ENCODE assay signal across 31 cellular contexts in genomic region chr14:55158412-55158811, GRCh38. TPM values are rescaled to one million over a fixed set of nuclear protein-coding genes. Genes with fewer than 3 reads are reported as not detected.
A peak's percentile ranks its signal among the peaks of the same experiment; 100 is the strongest.
DNase-seq lines count a peak whose midpoint lies in the region; ATAC-seq, FAIRE-seq and TF ChIP-seq lines count a peak whose summit lies in the region.
"Had no signal": no experiment of that assay in that cellular context is flagged by ENCODE, and none has a peak within 500 bp of the region (broad histone marks: within the 10 kb centered on the region; RNA-seq: fewer than 3 reads in every experiment).

No MANE protein-coding gene starts in this region.

- peak overlapping the region; percentile 67 for H3K27ac Mint-ChIP-seq in T-helper 17 cell
- H3K27ac Mint-ChIP-seq: CD8-positive, alpha-beta T cell; GM23338; HFFc6 had no signal

- no peak overlapping the region for H3K4me2 ChIP-seq in A549
- H3K4me2 ChIP-seq: GM23338 had no signal

- peaks cover 5% of the 10 kb centered on the region for H3K36me3 ChIP-seq in neutrophil

- TF ChIP-seq RAD21 in A549 (conservative IDR thresholded peaks at IDR 0.05 in 1 of 2, IDR thresholded peaks at IDR 0.05 in 1 of 2): no peak

- H3K27me3 Mint-ChIP-seq in T-helper 17 cell: no peaks in the 10 kb centered on the region

- TF ChIP-seq CTCF in A549 (IDR thresholded peaks at IDR 0.05) (no peak), neutrophil (IDR thresholded peaks at IDR 0.05) (no peak)

- WGBS in A549 (ENCODE audit: missing lambda C conversion rate): 84% methylated on average over 3 of the region's 3 CpGs

- no peak overlapping the region for H3K4me3 Mint-ChIP-seq in T-helper 17 cell
- H3K4me3 Mint-ChIP-seq: CD8-positive, alpha-beta T cell; GM23338; HFFc6 had no signal

- FAIRE-seq in A549 (lab: Jason Lieb, UNC): no peak
- peak; percentile 12 for FAIRE-seq in GM18507 (lab: Jason Lieb, UNC)
- FAIRE-seq: A204.1, GM12878 had no signal

- H3K36me3 Mint-ChIP-seq in T-helper 17 cell (ENCODE audit: low read depth): peaks cover 2% of the 10 kb centered on the region
- H3K36me3 Mint-ChIP-seq: CD8-positive, alpha-beta T cell had no signal

- H3K27me3 ChIP-seq in neutrophil: no peaks in the 10 kb centered on the region

- CTCF ChIA-PET in A549 (lab: Yijun Ruan, JAX): interaction anchor here (1.0 to 7.1 kb wide), 5 partner anchors 68 to 107 kb away, joined by 3 to 183 read pairs (median 17); partner anchors contain the start of gene MAPK1IP1L

- H3K4me3 ChIP-seq in A549: no peak overlapping the region
- no peak overlapping the region for H3K4me3 ChIP-seq in neutrophil (ENCODE audit: low read depth in 1 of 2, low read length in 1 of 2)
- H3K4me3 ChIP-seq: GM12878, GM23338, HAP-1 had no signal

- POLR2A ChIA-PET in A549 (lab: Yijun Ruan, JAX): interaction anchor here (0.6 kb wide), 1 partner anchor 29 kb away, joined by 3 read pairs; the partner anchor contains the start of gene LGALS3

- no peaks in the 10 kb centered on the region for H3K4me1 ChIP-seq in A549
- peaks cover 12 to 14% of the 10 kb centered on the region in 2 experiments for H3K4me1 ChIP-seq in neutrophil (ENCODE audit: control insufficient read depth in 1 of 2, insufficient read depth in 1 of 2, low read depth in 1 of 2, low read length in 1 of 2)
- H3K4me1 ChIP-seq: Caco-2, HAP-1 had no signal

- no peak for TF ChIP-seq POLR2A in A549 (IDR thresholded peaks at IDR 0.05; ENCODE audit: low read length)

- peaks cover 27% of the 10 kb centered on the region for H3K4me1 Mint-ChIP-seq in T-helper 17 cell
- H3K4me1 Mint-ChIP-seq: GM23338 had no signal

- H3K27ac ChIP-seq in A549 (no peak overlapping the region), neutrophil (peak overlapping the region; percentile 0)

- ATAC-seq in A549 (no peak), T-helper 17 cell (no peak), GM18520 (IDR thresholded peaks at IDR 0.05; ENCODE audit: unreplicated experiment) (no peak)
- ATAC-seq: CD8-positive, alpha-beta T cell; GM12878; GM23338; Panc1 had no signal

- H3K9me3 ChIP-seq in A549: no peaks in the 10 kb centered on the region
- no peaks in the 10 kb centered on the region for H3K9me3 ChIP-seq in T-helper 17 cell (ENCODE audit: control insufficient read depth, low read length, poor library complexity, severe bottlenecking)
- no peaks in the 10 kb centered on the region for H3K9me3 ChIP-seq in neutrophil
- H3K9me3 ChIP-seq: Caco-2, HAP-1 had no signal

- TF ChIP-seq EP300 in A549 (IDR thresholded peaks at IDR 0.05): no peak

- no peak for DNase-seq in A549 (ENCODE audit: low read depth in 1 of 2, low spot score in 1 of 2)
- no peak for DNase-seq in GM18507 (ENCODE audit: extremely low spot score, insufficient read length, low read depth)
- DNase-seq in T-helper 17 cell: no peak
- DNase-seq in NCI-H187 (lab: John Stamatoyannopoulos, UW): no peak
- no peak for DNase-seq in activated gamma-delta T cell (lab: John Stamatoyannopoulos, UW)
- DNase-seq: C1 segment of cervical spinal cord; Caco-2; CD8-positive, alpha-beta T cell; DMS79; EL; GDM1; HFFc6; KG1; MM.1S; NCI-H1417; NCI-H1694 treated with DMSO at 0.1 percent for 48 hours; NCI-H2081 treated with DMSO at 0.1 percent for 48 hours; NCI-H2171; NCI-H226; NCI-H510A; NCI-H69; SHP77 treated with DMSO at 0.1 percent for 48 hours; SW 1271 had no signal

TF ChIP-seq in A549, 52 proteins besides CTCF, POLR2A, EP300 and RAD21:
- TF ChIP-seq MAFK (IDR thresholded peaks at IDR 0.05; ENCODE audit: partially characterized antibody): peak; percentile 94
- TF ChIP-seq POLR2AphosphoS2 (conservative IDR thresholded peaks at IDR 0.05; ENCODE audit: low read length): no peak
- no peak for TF ChIP-seq JUN (IDR thresholded peaks at IDR 0.05)
- TF ChIP-seq CEBPB (IDR thresholded peaks at IDR 0.05): no peak

RNA-seq across cellular contexts. Expression of gene LGALS3, which starts 29.4 kb away (rescaled TPM):
- 53.6 and 61.0 TPM in 2 replicates for polyA plus RNA-seq in A549 (2011; rRNA removed)
- polyA plus RNA-seq in A549 (2012; cell fraction: cytosol; rRNA removed): 40.9 and 52.4 TPM in 2 replicates
- polyA plus RNA-seq in A549 (2012; cell fraction: nucleus; rRNA removed): 64.0 and 70.6 TPM in 2 replicates
- polyA plus RNA-seq in A549 (2017; fragmentation: RNase III; extraction: RNeasy Plus Mini Kit Qiagen cat#74134 plus additional on column Dnase treatment): 57.2 to 65.6 TPM (median 60.2 TPM) in 3 replicates
- polyA minus RNA-seq in A549 (2011; rRNA and poly(A)+ RNA removed): 21.6 and 22.6 TPM in 2 replicates
- total RNA-seq in T-helper 17 cell: 10 to 100 TPM; 38.7 to 49.8 TPM
- total RNA-seq: OCI-LY7 had no signal

RNA-seq across cellular contexts. Expression of gene DLGAP5, which starts 33.0 kb away (rescaled TPM):
- polyA plus RNA-seq in A549 (2011; rRNA removed) (28.5 and 46.6 TPM in 2 replicates), A549 (2017; fragmentation: RNase III; extraction: RNeasy Plus Mini Kit Qiagen cat#74134 plus additional on column Dnase treatment) (42.1 to 49.6 TPM (median 46.1 TPM) in 3 replicates)
- 8.6 and 9.7 TPM in 2 replicates for polyA plus RNA-seq in A549 (2012; cell fraction: cytosol; rRNA removed)
- 6.0 and 8.2 TPM in 2 replicates for polyA plus RNA-seq in A549 (2012; cell fraction: nucleus; rRNA removed)
- 8.5 and 10.4 TPM in 2 replicates for polyA minus RNA-seq in A549 (2011; rRNA and poly(A)+ RNA removed)
- under 1 TPM in 1 of 2 donors, not detected in 1; 0.12 TPM for total RNA-seq in T-helper 17 cell
